In genomic region chr12:19411234-19412221, GRCh38 we compare ENCODE assay signal across 21 cellular contexts. TPM values are rescaled to one million over a fixed set of nuclear protein-coding genes. Genes with fewer than 3 reads are reported as not detected.
DNase-seq lines count a peak whose midpoint lies in the region; FAIRE-seq and TF ChIP-seq lines count a peak whose summit lies in the region.
"Had no signal": no experiment of that assay in that cellular context is flagged by ENCODE, and none has a peak within 500 bp of the region (broad histone marks: within the 10 kb centered on the region; RNA-seq: fewer than 3 reads in every experiment).

No MANE protein-coding gene starts in this region.

- no peak overlapping the region for H3K4me3 Mint-ChIP-seq in endothelial cell (ENCODE audit: unreplicated experiment)
- H3K4me3 Mint-ChIP-seq: activated CD4-positive, alpha-beta T cell treated with anti-CD3 and anti-CD28 coated beads for 36 hours had no signal

- H3K23me2 ChIP-seq in H1 (ENCODE audit: low read depth, low read length), result no peaks in the 10 kb centered on the region

- H3K27me3 ChIP-seq in NT2/D1 (ENCODE audit: insufficient read depth, insufficient read length), result no peaks in the 10 kb centered on the region
- no peaks in the 10 kb centered on the region for H3K27me3 ChIP-seq in H1 (replicated peaks in 1 of 4; ENCODE audit: control insufficient read depth in 3 of 4, extremely low read depth in 1 of 4, insufficient read depth in 3 of 4, low read length in 3 of 4)
- no peaks in the 10 kb centered on the region for H3K27me3 ChIP-seq in suprapubic skin
- H3K27me3 ChIP-seq: BE2C, testis had no signal

- H3K36me3 Mint-ChIP-seq in endothelial cell (ENCODE audit: low read depth, unreplicated experiment), result no peaks in the 10 kb centered on the region

- H3K4me2 ChIP-seq in H1 (ENCODE audit: insufficient read depth in 1 of 2, low read depth in 2 of 2, low read length in 2 of 2), result no peak overlapping the region; a peak in 1 of 4 replicates

- H3K9me3 ChIP-seq in NT2/D1 (ENCODE audit: insufficient read depth, low read length) (no peaks in the 10 kb centered on the region), H1 (ENCODE audit: insufficient read depth in 2 of 2, low read depth in 1 of 2, low read length in 1 of 2) (no peaks in the 10 kb centered on the region), suprapubic skin (no peaks in the 10 kb centered on the region)
- H3K9me3 ChIP-seq: BE2C, testis had no signal

- H3K36me3 ChIP-seq in NT2/D1 (ENCODE audit: insufficient read depth, insufficient read length, low read length) (no peaks in the 10 kb centered on the region), H1 (ENCODE audit: control insufficient read depth in 2 of 4, insufficient read depth in 4 of 4, low read length in 3 of 4) (no peaks in the 10 kb centered on the region), suprapubic skin (no peaks in the 10 kb centered on the region)
- H3K36me3 ChIP-seq: BE2C had no signal

- H3K79me1 ChIP-seq in H1 (ENCODE audit: low read depth, low read length), result no peaks in the 10 kb centered on the region

- peak overlapping the region; percentile 82; the same call in 1 of the 2 replicates for H2BK12ac ChIP-seq in H1 (ENCODE audit: low read depth, low read length)

- no peak for TF ChIP-seq RAD21 in H1 (IDR thresholded peaks at IDR 0.05 in 1 of 2, conservative IDR thresholded peaks at IDR 0.05 in 1 of 2; ENCODE audit: low read depth in 2 of 2, low read length in 2 of 2)

- CTCF ChIA-PET in H1 (lab: Charles Lee; ENCODE audit: partially characterized antibody), result interaction anchor here (0.5 to 0.9 kb wide), 4 partner anchors 11 to 1369 kb away, joined by 3 to 4 read pairs (median 3); no protein-coding TSS in a partner anchor

- no peak overlapping the region for H2AFZ ChIP-seq in H1 (ENCODE audit: low read length)

- no peak for TF ChIP-seq POLR2A in H1 (IDR thresholded peaks at IDR 0.05; ENCODE audit: control extremely low read depth in 1 of 2, low read depth in 2 of 2, low read length in 2 of 2)
- TF ChIP-seq POLR2A in suprapubic skin (IDR thresholded peaks at IDR 0.05), result no peak

- POLR2A ChIA-PET in H1 (lab: Charles Lee; ENCODE audit: partially characterized antibody), result interaction anchor here (0.6 to 1.9 kb wide), 2 partner anchors 27 to 42 kb away, joined by 3 to 4 read pairs; no protein-coding TSS in a partner anchor

- H3K4me3 ChIP-seq in NT2/D1 (ENCODE audit: insufficient read length, low read depth) (no peak overlapping the region), H1 (ENCODE audit: extremely low read depth in 1 of 4, insufficient read depth in 2 of 4, low read depth in 3 of 4, low read length in 4 of 4) (no peak overlapping the region; a peak in 1 of 8 replicates), suprapubic skin (no peak overlapping the region)
- H3K4me3 ChIP-seq: SK-N-MC, testis had no signal

- H2BK15ac ChIP-seq in H1 (ENCODE audit: low read length), result peak overlapping the region; percentile 61; the same call in 1 of the 2 replicates

- H3K27me3 Mint-ChIP-seq in endothelial cell (ENCODE audit: unreplicated experiment), result peaks cover 1% of the 10 kb centered on the region

- WGBS in H1 (ENCODE audit: extremely low coverage in 1 of 2, insufficient coverage in 1 of 2, insufficient read length in 1 of 2, insufficient replicate concordance in 2 of 2, low coverage in 1 of 2, low lambda C conversion rate in 2 of 2, missing lambda C conversion rate in 1 of 2), 2 experiments, result 79% methylated on average over 10 of the region's 10 CpGs; no CpG with 5 or more reads in 1 of the 2 experiments
- WGBS in suprapubic skin, result 57% methylated on average over 10 of the region's 10 CpGs

- no peaks in the 10 kb centered on the region for H4K20me1 ChIP-seq in H1 (replicated peaks in 1 of 2; ENCODE audit: control insufficient read depth in 1 of 2, insufficient read depth in 2 of 2, low read length in 2 of 2)

- peak overlapping the region; percentile 63 for H2BK120ac ChIP-seq in H1 (replicated peaks; ENCODE audit: low read depth, low read length)

- peak overlapping the region; percentile 43; the same call in 1 of the 2 replicates for H2AK5ac ChIP-seq in H1 (ENCODE audit: low read depth, low read length)

- TF ChIP-seq EP300 in H1 (IDR thresholded peaks at IDR 0.05; ENCODE audit: borderline replicate concordance in 1 of 2, low read depth in 2 of 2, low read length in 2 of 2) (no peak), suprapubic skin (IDR thresholded peaks at IDR 0.05) (no peak)

- no peak overlapping the region; the same call in 1 of the 2 replicates for H2BK5ac ChIP-seq in H1 (ENCODE audit: low read depth, low read length)

- no peak for TF ChIP-seq CTCF in H1 (IDR thresholded peaks at IDR 0.05; ENCODE audit: control extremely low read depth in 1 of 3, insufficient read depth in 1 of 3, low read depth in 1 of 3, low read length in 3 of 3)
- TF ChIP-seq CTCF in suprapubic skin (IDR thresholded peaks at IDR 0.05), result no peak
- no peak for TF ChIP-seq CTCF in endothelial cell (IDR thresholded peaks at IDR 0.05; ENCODE audit: unreplicated experiment)

- no peaks in the 10 kb centered on the region for H3K9me3 Mint-ChIP-seq in endothelial cell (ENCODE audit: unreplicated experiment)

- H4K5ac ChIP-seq in H1 (ENCODE audit: insufficient read length, low read depth, low read length), result peak overlapping the region; percentile 12

- H2BK20ac ChIP-seq in H1 (ENCODE audit: low read length), result no peak overlapping the region

- H3K9ac ChIP-seq in NT2/D1 (ENCODE audit: insufficient read length, low read depth) (peak overlapping the region; percentile 8), H1 (replicated peaks in 1 of 4; ENCODE audit: extremely low read depth in 1 of 4, low read depth in 3 of 4, low read length in 3 of 4) (no peak overlapping the region)

- no peak overlapping the region for H3K14ac ChIP-seq in H1 (ENCODE audit: insufficient read length)

- H3K4ac ChIP-seq in H1 (replicated peaks; ENCODE audit: insufficient read length, low read depth, low read length), result peak overlapping the region; percentile 1

- H3K27ac ChIP-seq in H1 (ENCODE audit: low read depth, low read length) (no peak overlapping the region), suprapubic skin (peak overlapping the region; percentile 1)
- H3K27ac ChIP-seq: testis had no signal

- peak overlapping the region; percentile 36 for H4K91ac ChIP-seq in H1 (replicated peaks; ENCODE audit: insufficient read length, low read length)

- no peak overlapping the region for H4K8ac ChIP-seq in H1 (ENCODE audit: extremely low read depth, insufficient read depth, low read length)

- peak overlapping the region; percentile 96 for H3K18ac ChIP-seq in H1 (ENCODE audit: extremely low read depth, low read length)

- H3K4me1 Mint-ChIP-seq in endothelial cell (ENCODE audit: unreplicated experiment), result peaks cover 23% of the 10 kb centered on the region
- H3K4me1 Mint-ChIP-seq: activated CD4-positive, alpha-beta T cell treated with anti-CD3 and anti-CD28 coated beads for 36 hours had no signal

- H3K79me2 ChIP-seq in H1 (ENCODE audit: control insufficient read depth in 1 of 2, insufficient read depth in 2 of 2, low read length in 2 of 2), result no peaks in the 10 kb centered on the region

- FAIRE-seq in H1 (lab: Jason Lieb, UNC), result peak; percentile 77
- FAIRE-seq: frontal cortex, islet of Langerhans had no signal

- no peak overlapping the region for H3K27ac Mint-ChIP-seq in endothelial cell (ENCODE audit: unreplicated experiment)
- H3K27ac Mint-ChIP-seq: activated CD4-positive, alpha-beta T cell treated with anti-CD3 and anti-CD28 coated beads for 36 hours had no signal

- H3K4me1 ChIP-seq in NT2/D1 (ENCODE audit: insufficient read depth, insufficient read length), result no peaks in the 10 kb centered on the region
- peaks cover 8 to 13% (median 9%) of the 10 kb centered on the region in 4 experiments; a peak in 5 of 7 replicates for H3K4me1 ChIP-seq in H1 (replicated peaks in 1 of 4; ENCODE audit: control insufficient read depth in 3 of 4, insufficient read depth in 4 of 4, low read length in 3 of 4)
- peaks cover 18% of the 10 kb centered on the region for H3K4me1 ChIP-seq in suprapubic skin
- H3K4me1 ChIP-seq: testis had no signal

- no peak overlapping the region for H3K56ac ChIP-seq in H1 (replicated peaks; ENCODE audit: insufficient read length, low read depth, low read length)

- no peak overlapping the region for H3K23ac ChIP-seq in H1 (ENCODE audit: insufficient read length)

- DNase-seq in NT2/D1 (ENCODE audit: low read depth, low spot score) (peak; percentile 98), H1 (ENCODE audit: low read depth in 1 of 2, low spot score in 2 of 2) (no peak), iPS-NIHi7 (ENCODE audit: extremely low spot score) (peak; percentile 57), suprapubic skin (ENCODE audit: low spot score in 2 of 2) (no peak), superior temporal gyrus (ENCODE audit: extremely low spot score) (no peak), nucleus accumbens (lab: John Stamatoyannopoulos, UW) (no peak), endothelial cell (ENCODE audit: low spot score) (no peak)
- DNase-seq: activated CD4-positive, alpha-beta T cell treated with anti-CD3 and anti-CD28 coated beads for 36 hours; activated CD8-positive, alpha-beta memory T cell treated with anti-CD3 and anti-CD28 coated beads, Interleukin-2, amount 50 U/mL, for 48 hours; activated naive CD4-positive, alpha-beta T cell treated with anti-CD3 and anti-CD28 coated beads, Interleukin-2, amount 50 U/mL, for 16 hours; BE2C; caudate nucleus; HCEC 1CT; NCI-H1694; NCI-H446 treated with DMSO at 0.1 percent for 48 hours; stimulated activated CD4-positive, alpha-beta T cell treated with anti-CD3 and anti-CD28 coated beads, Interleukin-4, amount 100 ng/mL, for 24 hours; stimulated activated CD8-positive, alpha-beta memory T cell treated with anti-CD3 and anti-CD28 coated beads, Interleukin-4, amount 100 ng/mL, for 48 hours; testis had no signal

TF ChIP-seq in H1, 55 proteins besides CTCF, POLR2A, EP300 and RAD21 (continues in another document):
- TF ChIP-seq CHD2 (IDR thresholded peaks at IDR 0.05; ENCODE audit: low read length), result no peak
- TF ChIP-seq MAFK (IDR thresholded peaks at IDR 0.05; ENCODE audit: low read depth, low read length), result no peak
- no peak for TF ChIP-seq SUZ12 (IDR thresholded peaks at IDR 0.05; ENCODE audit: low read length)
- TF ChIP-seq, protein P1, sequence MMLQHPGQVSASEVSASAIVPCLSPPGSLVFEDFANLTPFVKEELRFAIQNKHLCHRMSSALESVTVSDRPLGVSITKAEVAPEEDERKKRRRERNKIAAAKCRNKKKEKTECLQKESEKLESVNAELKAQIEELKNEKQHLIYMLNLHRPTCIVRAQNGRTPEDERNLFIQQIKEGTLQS (IDR thresholded peaks at IDR 0.05; ENCODE audit: insufficient read depth, low read depth, low read length), result no peak

RNA-seq across cellular contexts. Expression of gene AEBP2, which starts 27.8 kb away (rescaled TPM):
- total RNA-seq in H1 (2021; fragmentation: NEBNext Ultra II Directional; extraction: Animal tissue kit (Norgen Biotek cat#: 25700)), result 56.9 and 61.4 TPM in 2 replicates
- polyA plus RNA-seq in H1 (2011; rRNA removed), result 10.6 and 13.6 TPM in 2 replicates
- polyA plus RNA-seq in H1 (2011; cell fraction: cytosol; rRNA removed), result 16.7 TPM
- 8.0 TPM for polyA plus RNA-seq in H1 (2011; cell fraction: nucleus; rRNA removed)
- polyA plus RNA-seq in H1 (2012, experiment 1 of 2), result 33.6 to 56.8 TPM (median 46.3 TPM) in 4 replicates
- polyA plus RNA-seq in H1 (2012, experiment 2 of 2), result 4.7 TPM
- 41.4 TPM for polyA plus RNA-seq in H1 (2013, experiment 1 of 2)
- polyA plus RNA-seq in H1 (2013, experiment 2 of 2), result 43.0 TPM
- 29.2 and 29.5 TPM in 2 replicates for polyA minus RNA-seq in H1 (2011; rRNA and poly(A)+ RNA removed)
- polyA minus RNA-seq in H1 (2011; cell fraction: cytosol; rRNA and poly(A)+ RNA removed), result 26.0 TPM
- polyA minus RNA-seq in H1 (2011; cell fraction: nucleus; rRNA and poly(A)+ RNA removed), result 33.3 TPM
- total RNA-seq in suprapubic skin (10 to 100 TPM; 47.7 to 89.5 (median 56.7) TPM), endothelial cell (ENCODE audit: unreplicated experiment) (37.6 TPM)

Comparison
In these comparisons a context has a peak if more than half of its experiments do, and no peak if none do; other contexts are left out.
1. DNase-seq: peak in NT2/D1 (single experiment) and iPS-NIHi7 (single experiment); none in H1 (0 of 2), suprapubic skin (0 of 2), superior temporal gyrus (single experiment), nucleus accumbens (0 of 56) and endothelial cell (single experiment).